ENCODE assay signal across 13 cellular contexts in genomic region chr21:38861989-38862683, GRCh38. TPM values are rescaled to one million over a fixed set of nuclear protein-coding genes. Genes with fewer than 3 reads are reported as not detected.
DNase-seq lines count a peak whose midpoint lies in the region; ATAC-seq, FAIRE-seq and TF ChIP-seq lines count a peak whose summit lies in the region.
"Had no signal": no experiment of that assay in that cellular context is flagged by ENCODE, and none has a peak within 500 bp of the region (broad histone marks: within the 10 kb centered on the region; RNA-seq: fewer than 3 reads in every experiment).

No MANE protein-coding gene starts in this region.

- no peaks in the 10 kb centered on the region for H3K36me3 Mint-ChIP-seq in stimulated activated naive B cell treated with anti-CD40 and anti-IgM and Interleukin-4, amounts not matched to agents 10 μg/mL and 1 μg/mL and 100 μg/mL, for 72 hours

- H3K4me1 ChIP-seq in Loucy (ENCODE audit: insufficient read depth, low read length, poor library complexity, severe bottlenecking) = peaks cover 23% of the 10 kb centered on the region
- H3K4me1 ChIP-seq in sigmoid colon = no peaks in the 10 kb centered on the region

- H3K9me2 ChIP-seq in Loucy (replicated peaks; ENCODE audit: low read depth, low read length) = no peaks in the 10 kb centered on the region

- TF ChIP-seq EP300 in sigmoid colon (IDR thresholded peaks at IDR 0.05) = no peak

- no peak for TF ChIP-seq CTCF in Loucy (conservative IDR thresholded peaks at IDR 0.05; ENCODE audit: low read length)
- TF ChIP-seq CTCF in sigmoid colon (IDR thresholded peaks at IDR 0.05) = no peak

- H3K9me3 ChIP-seq in Loucy (ENCODE audit: insufficient read depth, low read depth, low read length) (no peaks in the 10 kb centered on the region), sigmoid colon (no peaks in the 10 kb centered on the region)
- H3K9me3 ChIP-seq: heart left ventricle had no signal

- peak; percentile 8 for DNase-seq in GM19239 (ENCODE audit: insufficient read length, low spot score)
- DNase-seq in stimulated activated naive B cell treated with anti-CD40 and anti-IgM and Interleukin-4, amounts not matched to agents 10 μg/mL and 1 μg/mL and 100 μg/mL, for 72 hours = peak; percentile 23
- DNase-seq in sigmoid colon = no peak
- no peak for DNase-seq in SIG-M5 treated with dmso at 0.1 percent for 504 hours (lab: John Stamatoyannopoulos, UW; ENCODE audit: unreplicated experiment)
- DNase-seq: activated CD8-positive, alpha-beta memory T cell treated with anti-CD3 and anti-CD28 coated beads, Interleukin-2, amount 50 U/mL, for 48 hours; heart left ventricle; SHP77; stimulated activated CD4-positive, alpha-beta T cell treated with anti-CD3 and anti-CD28 coated beads, Interleukin-4, amount 100 ng/mL, for 1 hour had no signal

- H3K9me3 Mint-ChIP-seq in stimulated activated naive B cell treated with anti-CD40 and anti-IgM and Interleukin-4, amounts not matched to agents 10 μg/mL and 1 μg/mL and 100 μg/mL, for 72 hours = no peaks in the 10 kb centered on the region
- H3K9me3 Mint-ChIP-seq: central memory CD8-positive, alpha-beta T cell; nephron had no signal

- no peak overlapping the region for H3K27ac ChIP-seq in sigmoid colon

- intact Hi-C loops in sigmoid colon (cut with DNase I) = no loop called here

- H3K27ac Mint-ChIP-seq in stimulated activated naive B cell treated with anti-CD40 and anti-IgM and Interleukin-4, amounts not matched to agents 10 μg/mL and 1 μg/mL and 100 μg/mL, for 72 hours = no peak overlapping the region
- H3K27ac Mint-ChIP-seq: nephron had no signal

- H3K9ac ChIP-seq in Loucy (ENCODE audit: low read depth, low read length, poor library complexity, severe bottlenecking) = peak overlapping the region; percentile 18

- ATAC-seq in HG02798 (IDR thresholded peaks at IDR 0.05; ENCODE audit: poor library complexity, unreplicated experiment) = peak; percentile 78
- peak; percentile 90 for ATAC-seq in stimulated activated naive B cell treated with anti-CD40 and anti-IgM and Interleukin-4, amounts not matched to agents 10 μg/mL and 1 μg/mL and 100 μg/mL, for 72 hours (replicated peaks)
- no peak for ATAC-seq in esophagus mucosa

- no peaks in the 10 kb centered on the region for H3F3A ChIP-seq in Loucy (ENCODE audit: low read depth)

- H4K20me1 ChIP-seq in Loucy (ENCODE audit: insufficient read depth, low read length, poor library complexity, severe bottlenecking) = no peaks in the 10 kb centered on the region

- peak overlapping the region; percentile 34 for H3K4me3 ChIP-seq in Loucy (ENCODE audit: low read length, poor library complexity, severe bottlenecking)
- H3K4me3 ChIP-seq in sigmoid colon = no peak overlapping the region
- H3K4me3 ChIP-seq: heart left ventricle had no signal

- WGBS in sigmoid colon, 2 donors = 52 to 79% methylated on average over 8 of the region's 8 CpGs

- peak overlapping the region; percentile 61 for H3K4me2 ChIP-seq in Loucy (ENCODE audit: low read depth, low read length, poor library complexity, severe bottlenecking)

- H3K4me3 Mint-ChIP-seq in stimulated activated naive B cell treated with anti-CD40 and anti-IgM and Interleukin-4, amounts not matched to agents 10 μg/mL and 1 μg/mL and 100 μg/mL, for 72 hours = no peak overlapping the region
- H3K4me3 Mint-ChIP-seq: central memory CD8-positive, alpha-beta T cell; nephron had no signal

- no peaks in the 10 kb centered on the region for H3K79me2 ChIP-seq in Loucy (ENCODE audit: insufficient read depth, low read length)

- H3K27me3 Mint-ChIP-seq in stimulated activated naive B cell treated with anti-CD40 and anti-IgM and Interleukin-4, amounts not matched to agents 10 μg/mL and 1 μg/mL and 100 μg/mL, for 72 hours = peaks cover 60 to 68% of the 10 kb centered on the region in 2 donors

- no peak for TF ChIP-seq POLR2A in sigmoid colon (IDR thresholded peaks at IDR 0.05)

- H2AFZ ChIP-seq in Loucy (ENCODE audit: low read length) = peak overlapping the region; percentile 19; the same call in 1 of the 2 replicates

- no peaks in the 10 kb centered on the region for H3K36me3 ChIP-seq in Loucy (ENCODE audit: insufficient read depth, low read length)
- H3K36me3 ChIP-seq in sigmoid colon = no peaks in the 10 kb centered on the region
- H3K36me3 ChIP-seq: heart left ventricle had no signal

- H3K27me3 ChIP-seq in Loucy (ENCODE audit: insufficient read depth, low read length, poor library complexity, severe bottlenecking) = no peaks in the 10 kb centered on the region
- H3K27me3 ChIP-seq in sigmoid colon = no peaks in the 10 kb centered on the region
- H3K27me3 ChIP-seq: heart left ventricle had no signal

- FAIRE-seq in GM19239 (lab: Jason Lieb, UNC) = no peak

- H3K4me1 Mint-ChIP-seq in stimulated activated naive B cell treated with anti-CD40 and anti-IgM and Interleukin-4, amounts not matched to agents 10 μg/mL and 1 μg/mL and 100 μg/mL, for 72 hours = peaks cover 30% of the 10 kb centered on the region in 2 donors
- H3K4me1 Mint-ChIP-seq: central memory CD8-positive, alpha-beta T cell had no signal

RNA-seq across cellular contexts. Expression of gene ETS2, which starts 56.4 kb away (rescaled TPM):
- 100 to 1,000 TPM in 1 of 4 donors, 10 to 100 TPM in 3; 32.1 to 112 (median 41.7) TPM for total RNA-seq in sigmoid colon
- polyA plus RNA-seq in sigmoid colon = 100 to 1,000 TPM in 1 of 3 donors, 10 to 100 TPM in 2; 47.4 to 133 (median 83.3) TPM
- 89.5 TPM for total RNA-seq in esophagus mucosa

Comparison
In these comparisons a context has a peak if more than half of its experiments do, and no peak if none do; other contexts are left out.
1. DNase-seq: peak in GM19239 (single experiment) and stimulated activated naive B cell treated with anti-CD40 and anti-IgM and Interleukin-4, amounts not matched to agents 10 μg/mL and 1 μg/mL and 100 μg/mL, for 72 hours (single experiment); none in sigmoid colon (single experiment) and SIG-M5 treated with dmso at 0.1 percent for 504 hours (single experiment).